14 cellular contexts compared by ENCODE assay signal in genomic region chr3:103968751-103969150, GRCh38.
DNase-seq lines count a peak whose midpoint lies in the region; ATAC-seq and TF ChIP-seq lines count a peak whose summit lies in the region.
"Had no signal": no experiment of that assay in that cellular context is flagged by ENCODE, and none has a peak within 500 bp of the region (broad histone marks: within the 10 kb centered on the region; RNA-seq: fewer than 3 reads in every experiment).

No MANE protein-coding gene starts in this region.

- no peak overlapping the region for H3K4me3 Mint-ChIP-seq in neural progenitor cell
- no peak overlapping the region for H3K4me3 Mint-ChIP-seq in activated naive CD8-positive, alpha-beta T cell treated with anti-CD3 and anti-CD28 coated beads, Interleukin-2, amount 50 U/mL, for 24 hours
- H3K4me3 Mint-ChIP-seq: activated CD8-positive, alpha-beta memory T cell treated with anti-CD3 and anti-CD28 coated beads, Interleukin-2, amount 10 ng/mL, durations not matched to agents 7 days and 5 days had no signal

- H3K4me1 Mint-ChIP-seq in neural progenitor cell, result no peaks in the 10 kb centered on the region
- H3K4me1 Mint-ChIP-seq in activated naive CD8-positive, alpha-beta T cell treated with anti-CD3 and anti-CD28 coated beads, Interleukin-2, amount 50 U/mL, for 24 hours, result no peaks in the 10 kb centered on the region
- H3K4me1 Mint-ChIP-seq: activated CD8-positive, alpha-beta memory T cell treated with anti-CD3 and anti-CD28 coated beads, Interleukin-2, amount 10 ng/mL, durations not matched to agents 7 days and 5 days had no signal

- TF ChIP-seq CTCF in neural progenitor cell (IDR thresholded peaks at IDR 0.05) (no peak), testis (IDR thresholded peaks at IDR 0.05) (no peak)

- peak; percentile 4 for DNase-seq in NCI-H748 (lab: John Stamatoyannopoulos, UW; ENCODE audit: unreplicated experiment)
- no peak for DNase-seq in NCI-H748 treated with DMSO at 0.1 percent for 48 hours (lab: John Stamatoyannopoulos, UW)
- DNase-seq in neural progenitor cell (ENCODE audit: low spot score), result no peak
- no peak for DNase-seq in testis
- no peak for DNase-seq in ecto neural progenitor cell (ENCODE audit: low spot score)
- DNase-seq in activated naive CD8-positive, alpha-beta T cell treated with anti-CD3 and anti-CD28 coated beads, Interleukin-2, amount 50 U/mL, for 24 hours, result no peak
- DNase-seq: activated CD8-positive, alpha-beta memory T cell treated with anti-CD3 and anti-CD28 coated beads, Interleukin-2, amount 10 ng/mL, durations not matched to agents 7 days and 5 days; KG1; NCI-H526; stimulated activated CD8-positive, alpha-beta memory T cell treated with anti-CD3 and anti-CD28 coated beads, Interleukin-4, amount 100 ng/mL, for 48 hours had no signal

- no peak overlapping the region for H3K4me3 ChIP-seq in neural progenitor cell
- no peak overlapping the region for H3K4me3 ChIP-seq in testis
- H3K4me3 ChIP-seq: A549, hepatocyte had no signal

- no peaks in the 10 kb centered on the region for H3K79me2 ChIP-seq in neural progenitor cell (ENCODE audit: low read depth)
- H3K79me2 ChIP-seq: hepatocyte had no signal

- 53 to 55% methylated on average over 1 of the region's 1 CpG for WGBS in testis, 2 donors

- H3K27me3 ChIP-seq in neural progenitor cell (no peaks in the 10 kb centered on the region), testis (no peaks in the 10 kb centered on the region)
- H3K27me3 ChIP-seq: hepatocyte had no signal

- H3K27ac ChIP-seq in neural progenitor cell (no peak overlapping the region), testis (no peak overlapping the region)
- H3K27ac ChIP-seq: A549, hepatocyte had no signal

- H3K4me1 ChIP-seq in neural progenitor cell (peaks cover under 1% of the 10 kb centered on the region), testis (no peaks in the 10 kb centered on the region)
- H3K4me1 ChIP-seq: A549 had no signal

- H3F3A ChIP-seq in neural progenitor cell (ENCODE audit: low read depth), result no peaks in the 10 kb centered on the region

- peak overlapping the region; percentile 76 for H2AFZ ChIP-seq in neural progenitor cell (replicated peaks)
- H2AFZ ChIP-seq: hepatocyte had no signal

- H4K20me1 ChIP-seq in neural progenitor cell (ENCODE audit: low read depth), result no peaks in the 10 kb centered on the region

- no peak overlapping the region for H3K9ac ChIP-seq in neural progenitor cell

- H3K27ac Mint-ChIP-seq in neural progenitor cell, result no peak overlapping the region
- H3K27ac Mint-ChIP-seq in activated naive CD8-positive, alpha-beta T cell treated with anti-CD3 and anti-CD28 coated beads, Interleukin-2, amount 50 U/mL, for 24 hours, result no peak overlapping the region
- H3K27ac Mint-ChIP-seq: activated CD8-positive, alpha-beta memory T cell treated with anti-CD3 and anti-CD28 coated beads, Interleukin-2, amount 10 ng/mL, durations not matched to agents 7 days and 5 days had no signal

- no peaks in the 10 kb centered on the region for H3K36me3 ChIP-seq in neural progenitor cell
- H3K36me3 ChIP-seq in testis (ENCODE audit: low read depth, missing control alignments), result no peaks in the 10 kb centered on the region

- H3K36me3 Mint-ChIP-seq in neural progenitor cell, result no peaks in the 10 kb centered on the region
- H3K36me3 Mint-ChIP-seq in activated naive CD8-positive, alpha-beta T cell treated with anti-CD3 and anti-CD28 coated beads, Interleukin-2, amount 50 U/mL, for 24 hours (ENCODE audit: low read depth), result no peaks in the 10 kb centered on the region
- H3K36me3 Mint-ChIP-seq: activated CD8-positive, alpha-beta memory T cell treated with anti-CD3 and anti-CD28 coated beads, Interleukin-2, amount 10 ng/mL, durations not matched to agents 7 days and 5 days had no signal

- H3K27me3 Mint-ChIP-seq in neural progenitor cell (ENCODE audit: insufficient read depth, low read depth), result no peaks in the 10 kb centered on the region
- H3K27me3 Mint-ChIP-seq in activated naive CD8-positive, alpha-beta T cell treated with anti-CD3 and anti-CD28 coated beads, Interleukin-2, amount 50 U/mL, for 24 hours, result no peaks in the 10 kb centered on the region
- H3K27me3 Mint-ChIP-seq: activated CD8-positive, alpha-beta memory T cell treated with anti-CD3 and anti-CD28 coated beads, Interleukin-2, amount 10 ng/mL, durations not matched to agents 7 days and 5 days had no signal

- H3K9me3 Mint-ChIP-seq in neural progenitor cell, result no peaks in the 10 kb centered on the region
- peaks cover 4% of the 10 kb centered on the region for H3K9me3 Mint-ChIP-seq in activated naive CD8-positive, alpha-beta T cell treated with anti-CD3 and anti-CD28 coated beads, Interleukin-2, amount 50 U/mL, for 24 hours

- intact Hi-C loops in testis (cut with DNase I; ENCODE audit: low total_unique reads), result no loop called here

- ATAC-seq in HG02571 (IDR thresholded peaks at IDR 0.05; ENCODE audit: unreplicated experiment) (peak; percentile 90), HG03342 (IDR thresholded peaks at IDR 0.05; ENCODE audit: unreplicated experiment) (peak; percentile 94)
- no peak for ATAC-seq in activated naive CD8-positive, alpha-beta T cell treated with anti-CD3 and anti-CD28 coated beads, Interleukin-2, amount 50 U/mL, for 24 hours
- ATAC-seq: A549; activated CD8-positive, alpha-beta memory T cell treated with anti-CD3 and anti-CD28 coated beads, Interleukin-2, amount 10 ng/mL, durations not matched to agents 7 days and 5 days had no signal

- no peak for TF ChIP-seq POLR2A in testis (IDR thresholded peaks at IDR 0.05)

- H3K9me3 ChIP-seq in neural progenitor cell (ENCODE audit: low read depth), result no peaks in the 10 kb centered on the region
- H3K9me3 ChIP-seq in testis, result no peaks in the 10 kb centered on the region
- H3K9me3 ChIP-seq: A549 had no signal

- H3K4me2 ChIP-seq in neural progenitor cell, result no peak overlapping the region
- H3K4me2 ChIP-seq: A549, hepatocyte had no signal
